Comparison of ENCODE assay signal across 31 cellular contexts in the genomic region with DNA sequence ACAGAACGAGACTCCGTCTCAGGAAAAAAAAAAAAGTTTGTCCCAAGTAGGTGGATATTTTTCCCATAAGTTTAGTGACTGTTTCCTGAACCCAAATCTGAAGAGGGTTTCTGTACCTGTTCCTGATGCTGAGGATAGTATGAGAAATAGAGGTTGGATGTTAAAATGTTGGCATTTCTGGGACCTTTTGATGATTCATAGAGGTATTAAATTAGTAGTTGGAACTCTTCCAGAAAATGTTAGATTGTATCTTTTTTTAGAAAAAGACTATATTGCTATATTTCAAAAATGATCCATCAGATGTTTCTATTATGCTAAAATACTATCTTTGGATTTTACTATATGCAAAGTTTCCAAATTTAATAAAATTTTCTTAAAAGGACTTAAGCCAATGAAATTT. TPM values are rescaled to one million over a fixed set of nuclear protein-coding genes. Genes with fewer than 3 reads are reported as not detected.
A peak's percentile ranks its signal among the peaks of the same experiment; 100 is the strongest.
DNase-seq lines count a peak whose midpoint lies in the region; ATAC-seq, FAIRE-seq and TF ChIP-seq lines count a peak whose summit lies in the region.
"Had no signal": no experiment of that assay in that cellular context is flagged by ENCODE, and none has a peak within 500 bp of the region (broad histone marks: within the 10 kb centered on the region; RNA-seq: fewer than 3 reads in every experiment).

No MANE protein-coding gene starts in this region.

- H3K36me3 ChIP-seq in SK-N-SH (replicated peaks in 1 of 2; ENCODE audit: control insufficient read depth in 1 of 2, insufficient read depth in 2 of 2, low read length in 1 of 2) = peaks cover 18 to 20% of the 10 kb centered on the region in 2 experiments
- H3K36me3 ChIP-seq in endothelial cell of umbilical vein (ENCODE audit: control insufficient read depth in 2 of 2, extremely low read depth in 1 of 2, insufficient read depth in 2 of 2, low read length in 2 of 2) = no peaks in the 10 kb centered on the region
- no peaks in the 10 kb centered on the region for H3K36me3 ChIP-seq in brain microvascular endothelial cell (replicated peaks)

- no peaks in the 10 kb centered on the region for H3K36me3 Mint-ChIP-seq in activated naive CD8-positive, alpha-beta T cell

- H2AFZ ChIP-seq in SK-N-SH (ENCODE audit: low read depth) (no peak overlapping the region), endothelial cell of umbilical vein (ENCODE audit: low read depth, low read length) (no peak overlapping the region)

- DNase-seq in SK-N-SH (no peak), ELR (ENCODE audit: low read depth) (peak; percentile 46), endothelial cell of umbilical vein (ENCODE audit: low read depth, low spot score) (no peak), brain microvascular endothelial cell (no peak), hepatic stellate cell (ENCODE audit: low spot score) (no peak), NCI-H2029 (lab: John Stamatoyannopoulos, UW) (no peak)
- DNase-seq: 8988T; activated B cell treated with CpG ODN at 0.5 μM for 24 hours; Calu3; caudate nucleus; cortex of kidney; DMS79; effector memory CD8-positive, alpha-beta T cell; islet precursor cell; KG1; left ventricle myocardium inferior; NCI-H1417 treated with DMSO at 0.1 percent for 48 hours; NCI-H226; NCI-H526 treated with DMSO at 0.1 percent for 48 hours; stimulated activated naive CD4-positive, alpha-beta T cell treated with Interleukin-2 at 50 U/mL for 16 hours; testis had no signal

- H3K27me3 ChIP-seq in SK-N-SH (ENCODE audit: insufficient read depth) (no peaks in the 10 kb centered on the region), endothelial cell of umbilical vein (ENCODE audit: control insufficient read depth in 2 of 2, insufficient read depth in 2 of 2, low read length in 2 of 2) (no peaks in the 10 kb centered on the region), brain microvascular endothelial cell (replicated peaks) (no peaks in the 10 kb centered on the region)
- H3K27me3 ChIP-seq: ascending aorta, right atrium auricular region, SJSA1, testis had no signal

- no peaks in the 10 kb centered on the region for H3K9me3 ChIP-seq in SK-N-SH
- no peaks in the 10 kb centered on the region for H3K9me3 ChIP-seq in endothelial cell of umbilical vein (replicated peaks; ENCODE audit: control insufficient read depth, insufficient read depth, low read length)
- H3K9me3 ChIP-seq: ascending aorta, left ventricle myocardium inferior, right atrium auricular region, SJSA1, testis had no signal

- H3K4me1 Mint-ChIP-seq in activated naive CD8-positive, alpha-beta T cell (ENCODE audit: low read depth) = peaks cover 42% of the 10 kb centered on the region

- CTCF ChIA-PET in SK-N-SH (lab: Yijun Ruan, JAX) = interaction anchor here (1.0 to 1.1 kb wide), 2 partner anchors 22 to 246 kb away, joined by 3 read pairs; no protein-coding TSS in a partner anchor
- CTCF ChIA-PET in endothelial cell of umbilical vein (lab: Charles Lee) = interaction anchor here (1.1 kb wide), 1 partner anchor 398 kb away, joined by 6 read pairs; no protein-coding TSS in a partner anchor

- peaks cover 10 to 11% of the 10 kb centered on the region in 2 experiments; a peak in 3 of 4 replicates for H3K4me1 ChIP-seq in SK-N-SH (ENCODE audit: control insufficient read depth in 1 of 2, insufficient read depth in 2 of 2, low read depth in 1 of 2, low read length in 1 of 2)
- peaks cover 13% of the 10 kb centered on the region for H3K4me1 ChIP-seq in endothelial cell of umbilical vein (ENCODE audit: control insufficient read depth, extremely low read depth, insufficient read depth, low read length)

- no peaks in the 10 kb centered on the region for H3K9me2 ChIP-seq in SK-N-SH

- peak overlapping the region; percentile 16 for H3K27ac Mint-ChIP-seq in activated naive CD8-positive, alpha-beta T cell
- H3K27ac Mint-ChIP-seq: activated B cell treated with CpG ODN at 0.5 μM for 24 hours; effector memory CD8-positive, alpha-beta T cell had no signal

- in situ Hi-C loops in brain microvascular endothelial cell (cut with HindIII; ENCODE audit: low pct_ligation_motif_present, low sequenced_read_pairs) = no loop called here

- no peak overlapping the region for H3K4me3 ChIP-seq in SK-N-SH (ENCODE audit: low read depth in 2 of 2, low read length in 1 of 2)
- H3K4me3 ChIP-seq in endothelial cell of umbilical vein (replicated peaks in 1 of 3; ENCODE audit: insufficient read depth in 1 of 3, low read depth in 1 of 3, low read length in 3 of 3) = no peak overlapping the region
- H3K4me3 ChIP-seq in brain microvascular endothelial cell (ENCODE audit: low read depth, low read length) = no peak overlapping the region
- H3K4me3 ChIP-seq: ascending aorta, left ventricle myocardium inferior, right atrium auricular region, SJSA1, smooth muscle cell, testis had no signal

- no peak for ATAC-seq in SK-N-SH treated with all-trans-retinoic acid at 6 μM for 48 hours
- ATAC-seq: effector memory CD8-positive, alpha-beta T cell had no signal

- POLR2A ChIA-PET in SK-N-SH (lab: Yijun Ruan, JAX) = interaction anchor here (1.0 kb wide), 1 partner anchor 41 kb away, joined by 3 read pairs; a partner anchor contains a TSS
- POLR2A ChIA-PET in endothelial cell of umbilical vein (lab: Charles Lee) = no interaction called here

- H3K27ac ChIP-seq in SK-N-SH (ENCODE audit: low read depth in 2 of 2, low read length in 1 of 2) (no peak overlapping the region), endothelial cell of umbilical vein (ENCODE audit: insufficient read depth, low read depth, low read length) (no peak overlapping the region), brain microvascular endothelial cell (no peak overlapping the region)
- H3K27ac ChIP-seq: ascending aorta, HL-60, left ventricle myocardium inferior, right atrium auricular region, SJSA1, testis had no signal

- dilution Hi-C loops in endothelial cell of umbilical vein (cut with MboI; ENCODE audit: extremely low pct_ligation_motif_present, low sequenced_read_pairs) = no loop called here

- H3K4me2 ChIP-seq in SK-N-SH = 0 out of 2 replicates have a peak overlapping the region, but pooled peaks have one; percentile 16
- H3K4me2 ChIP-seq in endothelial cell of umbilical vein (ENCODE audit: insufficient read depth, low read length) = peak overlapping the region; percentile 27
- H3K4me2 ChIP-seq: smooth muscle cell had no signal

- H3K27me3 Mint-ChIP-seq in activated naive CD8-positive, alpha-beta T cell = no peaks in the 10 kb centered on the region
- H3K27me3 Mint-ChIP-seq: activated B cell treated with CpG ODN at 0.5 μM for 24 hours; activated naive CD4-positive, alpha-beta T cell treated with anti-CD3 and anti-CD28 coated beads, Interleukin-2, amount 50 U/mL, for 24 hours; effector memory CD8-positive, alpha-beta T cell had no signal

- H3F3A ChIP-seq in SK-N-SH (replicated peaks; ENCODE audit: insufficient read depth) = peaks cover 16% of the 10 kb centered on the region

- TF ChIP-seq EP300 in SK-N-SH (IDR thresholded peaks at IDR 0.05; ENCODE audit: borderline replicate concordance in 1 of 2, low read depth in 1 of 2, low read length in 1 of 2) = no peak

- peaks cover 36% of the 10 kb centered on the region for H3K79me2 ChIP-seq in SK-N-SH (ENCODE audit: insufficient read depth)
- peaks cover 16% of the 10 kb centered on the region for H3K79me2 ChIP-seq in endothelial cell of umbilical vein (ENCODE audit: control insufficient read depth, insufficient read depth, low read length)

- H3K9me1 ChIP-seq in endothelial cell of umbilical vein (replicated peaks; ENCODE audit: control insufficient read depth, extremely low read depth, insufficient read depth, low read length) = no peaks in the 10 kb centered on the region

- no peak overlapping the region for H3K9ac ChIP-seq in SK-N-SH
- H3K9ac ChIP-seq in endothelial cell of umbilical vein (replicated peaks; ENCODE audit: extremely low read depth, insufficient read depth, low read length) = no peak overlapping the region

- no TSS peak for BruUV-seq in endothelial cell of umbilical vein (replicated peaks; lab: Mats Ljungman, UMichigan)

- TF ChIP-seq CTCF in SK-N-SH (IDR thresholded peaks at IDR 0.05) (no peak), endothelial cell of umbilical vein (IDR thresholded peaks at IDR 0.05; ENCODE audit: extremely low read depth in 1 of 2, insufficient read depth in 1 of 2, low read depth in 1 of 2, low read length in 2 of 2) (no peak), brain microvascular endothelial cell (IDR thresholded peaks at IDR 0.05; ENCODE audit: low read depth, low read length, missing control alignments) (no peak)

- intact Hi-C loops in endothelial cell of umbilical vein (cut with micrococcal nuclease) = no loop called here

- no peaks in the 10 kb centered on the region for H4K20me1 ChIP-seq in SK-N-SH (ENCODE audit: insufficient read depth)
- H4K20me1 ChIP-seq in endothelial cell of umbilical vein (replicated peaks; ENCODE audit: control insufficient read depth, extremely low read depth, insufficient read depth, low read length) = no peaks in the 10 kb centered on the region

- no peak overlapping the region for H3K4me3 Mint-ChIP-seq in activated naive CD8-positive, alpha-beta T cell
- H3K4me3 Mint-ChIP-seq: activated B cell treated with CpG ODN at 0.5 μM for 24 hours; activated naive CD4-positive, alpha-beta T cell treated with anti-CD3 and anti-CD28 coated beads, Interleukin-2, amount 50 U/mL, for 24 hours; effector memory CD8-positive, alpha-beta T cell had no signal

- WGBS in SK-N-SH (ENCODE audit: low lambda C conversion rate) = 94% methylated on average over 2 of the region's 2 CpGs

- TF ChIP-seq RAD21 in SK-N-SH (IDR thresholded peaks at IDR 0.05; ENCODE audit: low read length) = no peak

- H3K9me3 Mint-ChIP-seq in activated naive CD8-positive, alpha-beta T cell (ENCODE audit: low read depth) = no peaks in the 10 kb centered on the region
- H3K9me3 Mint-ChIP-seq: activated B cell treated with CpG ODN at 0.5 μM for 24 hours; activated naive CD4-positive, alpha-beta T cell treated with anti-CD3 and anti-CD28 coated beads, Interleukin-2, amount 50 U/mL, for 24 hours; effector memory CD8-positive, alpha-beta T cell had no signal

- TF ChIP-seq POLR2A in endothelial cell of umbilical vein (IDR thresholded peaks at IDR 0.05; ENCODE audit: low read depth, low read length) = no peak

- no peak for FAIRE-seq in endothelial cell of umbilical vein (lab: Jason Lieb, UNC)
- FAIRE-seq: GM19239, H54 had no signal

RNA-seq across cellular contexts. Expression of a gene that starts 2.9 kb away (rescaled TPM):
- polyA plus RNA-seq in SK-N-SH (2012; rRNA removed) (4.0 and 6.9 TPM in 2 replicates), endothelial cell of umbilical vein (5.9 and 6.6 TPM in 2 replicates)
- 5.7 and 6.5 TPM in 2 replicates for polyA plus RNA-seq in SK-N-SH (2012; cell fraction: cytosol; rRNA removed)
- 2.0 and 4.4 TPM in 2 replicates for polyA plus RNA-seq in SK-N-SH (2012; cell fraction: nucleus; rRNA removed)
- 19.0 and 20.8 TPM in 2 replicates for total RNA-seq in endothelial cell of umbilical vein
- polyA plus RNA-seq in endothelial cell of umbilical vein (2011; cell fraction: cytosol; rRNA removed) = 10.3 and 11.4 TPM in 2 replicates
- 6.2 and 8.4 TPM in 2 replicates for polyA plus RNA-seq in endothelial cell of umbilical vein (2011; cell fraction: nucleus; rRNA removed)
- polyA plus RNA-seq in endothelial cell of umbilical vein (2012) = 5.4 and 14.6 TPM in 2 replicates
- 18.6 and 20.1 TPM in 2 replicates for polyA minus RNA-seq in endothelial cell of umbilical vein
- 22.5 TPM for polyA minus RNA-seq in endothelial cell of umbilical vein (2011; cell fraction: cytosol; rRNA and poly(A)+ RNA removed)
- 9.4 and 9.6 TPM in 2 replicates for polyA minus RNA-seq in endothelial cell of umbilical vein (2011; cell fraction: nucleus; rRNA and poly(A)+ RNA removed)

RNA-seq across cellular contexts. Expression of a gene that starts 3.1 kb away (rescaled TPM):
- 17.1 and 22.1 TPM in 2 replicates for polyA plus RNA-seq in SK-N-SH (2012; rRNA removed)
- 20.1 and 22.9 TPM in 2 replicates for polyA plus RNA-seq in SK-N-SH (2012; cell fraction: cytosol; rRNA removed)
- 15.1 and 21.4 TPM in 2 replicates for polyA plus RNA-seq in SK-N-SH (2012; cell fraction: nucleus; rRNA removed)
- total RNA-seq in endothelial cell of umbilical vein = 30.5 and 33.6 TPM in 2 replicates
- polyA plus RNA-seq in endothelial cell of umbilical vein = 12.8 and 17.4 TPM in 2 replicates
- 20.5 TPM in 2 replicates for polyA plus RNA-seq in endothelial cell of umbilical vein (2011; cell fraction: cytosol; rRNA removed)
- polyA plus RNA-seq in endothelial cell of umbilical vein (2011; cell fraction: nucleus; rRNA removed) = 20.6 and 28.4 TPM in 2 replicates
- 15.4 and 28.9 TPM in 2 replicates for polyA plus RNA-seq in endothelial cell of umbilical vein (2012)
- polyA minus RNA-seq in endothelial cell of umbilical vein = 30.8 and 36.8 TPM in 2 replicates
- polyA minus RNA-seq in endothelial cell of umbilical vein (2011; cell fraction: cytosol; rRNA and poly(A)+ RNA removed) = 34.0 TPM
- polyA minus RNA-seq in endothelial cell of umbilical vein (2011; cell fraction: nucleus; rRNA and poly(A)+ RNA removed) = 17.7 and 24.9 TPM in 2 replicates

RNA-seq across cellular contexts. Expression of a gene that starts 40.2 kb away (rescaled TPM):
- polyA plus RNA-seq in SK-N-SH (2012; rRNA removed) (961 and 1,422 TPM in 2 replicates), endothelial cell of umbilical vein (411 and 492 TPM in 2 replicates)
- polyA plus RNA-seq in SK-N-SH (2012; cell fraction: cytosol; rRNA removed) = 1,326 and 1,438 TPM in 2 replicates
- polyA plus RNA-seq in SK-N-SH (2012; cell fraction: nucleus; rRNA removed) = 871 and 1,534 TPM in 2 replicates
- 302 and 343 TPM in 2 replicates for total RNA-seq in endothelial cell of umbilical vein
- 608 and 704 TPM in 2 replicates for polyA plus RNA-seq in endothelial cell of umbilical vein (2011; cell fraction: cytosol; rRNA removed)
- polyA plus RNA-seq in endothelial cell of umbilical vein (2011; cell fraction: nucleus; rRNA removed) = 1,117 and 1,410 TPM in 2 replicates
- 417 and 489 TPM in 2 replicates for polyA plus RNA-seq in endothelial cell of umbilical vein (2012)
- polyA minus RNA-seq in endothelial cell of umbilical vein = 259 and 269 TPM in 2 replicates
- polyA minus RNA-seq in endothelial cell of umbilical vein (2011; cell fraction: cytosol; rRNA and poly(A)+ RNA removed) = 308 TPM
- 492 and 652 TPM in 2 replicates for polyA minus RNA-seq in endothelial cell of umbilical vein (2011; cell fraction: nucleus; rRNA and poly(A)+ RNA removed)

RNA-seq across cellular contexts. Expression of a gene that starts 40.6 kb away (rescaled TPM):
- 0.89 and 1.2 TPM in 2 replicates for polyA plus RNA-seq in SK-N-SH (2012; rRNA removed)
- polyA plus RNA-seq in SK-N-SH (2012; cell fraction: cytosol; rRNA removed) = 0.73 and 0.75 TPM in 2 replicates
- 1.6 and 3.4 TPM in 2 replicates for polyA plus RNA-seq in SK-N-SH (2012; cell fraction: nucleus; rRNA removed)
- 4.9 and 5.9 TPM in 2 replicates for total RNA-seq in endothelial cell of umbilical vein
- 0.73 and 0.94 TPM in 2 replicates for polyA plus RNA-seq in endothelial cell of umbilical vein
- polyA plus RNA-seq in endothelial cell of umbilical vein (2011; cell fraction: cytosol; rRNA removed) = 0.61 and 0.68 TPM in 2 replicates
- 4.2 and 4.9 TPM in 2 replicates for polyA plus RNA-seq in endothelial cell of umbilical vein (2011; cell fraction: nucleus; rRNA removed)
- polyA plus RNA-seq in endothelial cell of umbilical vein (2012) = 1.1 and 1.6 TPM in 2 replicates
- 8.8 and 11.0 TPM in 2 replicates for polyA minus RNA-seq in endothelial cell of umbilical vein
- polyA minus RNA-seq in endothelial cell of umbilical vein (2011; cell fraction: cytosol; rRNA and poly(A)+ RNA removed) = 3.4 TPM
- 7.0 and 8.3 TPM in 2 replicates for polyA minus RNA-seq in endothelial cell of umbilical vein (2011; cell fraction: nucleus; rRNA and poly(A)+ RNA removed)
